In the genomic region with DNA sequence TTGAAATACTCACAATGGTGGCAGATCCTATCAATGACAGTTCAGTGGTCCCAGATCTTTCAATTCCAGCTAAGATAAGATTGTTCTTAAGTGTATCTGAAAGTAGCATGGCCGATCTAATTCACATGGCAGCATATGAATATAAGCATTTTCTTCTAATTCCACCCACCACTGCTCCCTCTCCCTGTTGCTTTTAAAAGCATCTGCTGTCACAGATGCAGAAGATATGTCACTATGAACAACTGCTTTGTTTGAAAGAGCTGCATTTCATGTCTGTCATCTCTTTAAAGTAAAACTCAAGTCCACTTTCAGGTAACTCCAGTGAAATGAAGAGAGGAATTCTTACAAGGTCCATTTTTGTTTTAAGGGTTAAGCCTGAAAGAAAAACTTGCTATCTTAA, we compare ENCODE assay signal across 36 cellular contexts.
"Had no signal": no experiment of that assay in that cellular context is flagged by ENCODE, and none has a peak within 500 bp of the region (broad histone marks: within the 10 kb centered on the region; RNA-seq: fewer than 3 reads in every experiment).

No MANE protein-coding gene starts in this region.

- H3K4me1 ChIP-seq: adrenal gland, ascending aorta, body of pancreas, breast epithelium had no signal

- H3K9me3 ChIP-seq: adrenal gland, ascending aorta, body of pancreas, breast epithelium had no signal

- H3K27me3 ChIP-seq: adrenal gland, ascending aorta, body of pancreas, brain microvascular endothelial cell, breast epithelium, cardiac muscle cell had no signal

- H3K36me3 Mint-ChIP-seq: activated naive CD4-positive, alpha-beta T cell treated with anti-CD3 and anti-CD28 coated beads, Interleukin-2, amount 10 ng/mL, durations not matched to agents 7 days and 5 days; activated naive CD4-positive, alpha-beta T cell treated with anti-CD3 and anti-CD28 coated beads, Interleukin-2, amount 50 U/mL, for 24 hours; activated naive CD4-positive, alpha-beta T cell treated with anti-CD3 and anti-CD28 coated beads, Interleukin-2, amount 50 U/mL, for 72 hours; activated naive CD8-positive, alpha-beta T cell; activated naive CD8-positive, alpha-beta T cell treated with anti-CD3 and anti-CD28 coated beads for 36 hours; activated naive CD8-positive, alpha-beta T cell treated with anti-CD3 and anti-CD28 coated beads, Interleukin-2, amount 10 ng/mL, durations not matched to agents 7 days and 5 days; brain had no signal

- H3K27me3 Mint-ChIP-seq: activated naive CD4-positive, alpha-beta T cell treated with anti-CD3 and anti-CD28 coated beads, Interleukin-2, amount 10 ng/mL, durations not matched to agents 7 days and 5 days; activated naive CD4-positive, alpha-beta T cell treated with anti-CD3 and anti-CD28 coated beads, Interleukin-2, amount 50 U/mL, for 24 hours; activated naive CD8-positive, alpha-beta T cell; activated naive CD8-positive, alpha-beta T cell treated with anti-CD3 and anti-CD28 coated beads for 36 hours; activated naive CD8-positive, alpha-beta T cell treated with anti-CD3 and anti-CD28 coated beads, Interleukin-2, amount 10 ng/mL, durations not matched to agents 7 days and 5 days; activated naive CD8-positive, alpha-beta T cell treated with anti-CD3 and anti-CD28 coated beads, Interleukin-2, amount 50 U/mL, for 24 hours; activated T-cell treated with anti-CD3 and anti-CD28 coated beads, Interleukin-2, amount 50 U/mL, for 24 hours; activated T-helper 17 cell treated with anti-CD3 and anti-CD28 coated beads, Interleukin-2, amount 50 U/mL, for 72 hours; central memory CD8-positive, alpha-beta T cell had no signal

- H3K4me3 Mint-ChIP-seq: activated naive CD4-positive, alpha-beta T cell treated with anti-CD3 and anti-CD28 coated beads for 36 hours; activated naive CD4-positive, alpha-beta T cell treated with anti-CD3 and anti-CD28 coated beads, Interleukin-2, amount 10 ng/mL, durations not matched to agents 7 days and 5 days; activated naive CD4-positive, alpha-beta T cell treated with anti-CD3 and anti-CD28 coated beads, Interleukin-2, amount 50 U/mL, for 24 hours; activated naive CD8-positive, alpha-beta T cell; activated naive CD8-positive, alpha-beta T cell treated with anti-CD3 and anti-CD28 coated beads for 36 hours; activated naive CD8-positive, alpha-beta T cell treated with anti-CD3 and anti-CD28 coated beads, Interleukin-2, amount 10 ng/mL, durations not matched to agents 7 days and 5 days; activated naive CD8-positive, alpha-beta T cell treated with anti-CD3 and anti-CD28 coated beads, Interleukin-2, amount 50 U/mL, for 24 hours; activated T-cell treated with anti-CD3 and anti-CD28 coated beads, Interleukin-2, amount 50 U/mL, for 24 hours; activated T-cell treated with anti-CD3 and anti-CD28 coated beads, Interleukin-2, amount 50 U/mL, for 4 hours; activated T-cell treated with anti-CD3 and anti-CD28 coated beads, Interleukin-2, amount 50 U/mL, for 72 hours; activated T-helper 1 cell treated with anti-CD3 and anti-CD28 coated beads, Interleukin-12 subunit alpha, Interleukin-12 subunit beta, Interleukin-2, Interleukin-4 antibody, amounts not matched to agents 30 ng/mL and 10 ng/mL and 1 ng/mL, durations not matched to agents 14 hours and 24 hours and 36 hours; activated T-helper 17 cell treated with anti-CD3 and anti-CD28 coated beads, Interleukin-2, amount 50 U/mL, for 72 hours; brain; central memory CD8-positive, alpha-beta T cell had no signal

- H3K9me3 Mint-ChIP-seq: activated naive CD4-positive, alpha-beta T cell treated with anti-CD3 and anti-CD28 coated beads, Interleukin-2, amount 10 ng/mL, durations not matched to agents 7 days and 5 days; activated naive CD4-positive, alpha-beta T cell treated with anti-CD3 and anti-CD28 coated beads, Interleukin-2, amount 50 U/mL, for 24 hours; activated naive CD8-positive, alpha-beta T cell treated with anti-CD3 and anti-CD28 coated beads, Interleukin-2, amount 10 ng/mL, durations not matched to agents 7 days and 5 days; activated naive CD8-positive, alpha-beta T cell treated with anti-CD3 and anti-CD28 coated beads, Interleukin-2, amount 50 U/mL, for 24 hours; activated T-helper 1 cell treated with anti-CD3 and anti-CD28 coated beads, Interleukin-12 subunit alpha, Interleukin-12 subunit beta, Interleukin-2, Interleukin-4 antibody, amounts not matched to agents 30 ng/mL and 10 ng/mL and 1 ng/mL, durations not matched to agents 14 hours and 24 hours and 36 hours; activated T-helper 2 cell treated with anti-CD3 and anti-CD28 coated beads, Interferon-gamma antibody, Interleukin-2, Interleukin-4, amounts not matched to agents 10 μg/mL and 5 μg/mL and 100 μg/mL, durations not matched to agents 14 hours and 24 hours and 36 hours; brain had no signal

- DNase-seq: activated effector memory CD4-positive, alpha-beta T cell treated with anti-CD3 and anti-CD28 coated beads, Interleukin-2, amount 50 U/mL, for 16 hours; activated effector memory CD4-positive, alpha-beta T cell treated with Interleukin-2 at 50 U/mL for 16 hours; activated gamma-delta T cell; activated gamma-delta T cell treated with Interleukin-2 at 50 U/mL for 16 hours; activated naive CD4-positive, alpha-beta T cell; activated naive CD4-positive, alpha-beta T cell treated with anti-CD3 and anti-CD28 coated beads for 36 hours; activated naive CD4-positive, alpha-beta T cell treated with anti-CD3 and anti-CD28 coated beads, Interleukin-2, amount 10 ng/mL, durations not matched to agents 7 days and 5 days; activated naive CD4-positive, alpha-beta T cell treated with anti-CD3 and anti-CD28 coated beads, Interleukin-2, amount 50 U/mL, for 16 hours; activated naive CD4-positive, alpha-beta T cell treated with Interleukin-2 at 50 U/mL for 16 hours; activated naive CD8-positive, alpha-beta T cell treated with anti-CD3 and anti-CD28 coated beads for 36 hours; activated naive CD8-positive, alpha-beta T cell treated with anti-CD3 and anti-CD28 coated beads, Interleukin-2, amount 10 ng/mL, durations not matched to agents 7 days and 5 days; activated naive CD8-positive, alpha-beta T cell treated with anti-CD3 and anti-CD28 coated beads, Interleukin-2, amount 50 U/mL, for 24 hours; activated T-cell treated with anti-CD3 and anti-CD28 coated beads, Interleukin-2, amount 50 U/mL, for 24 hours; activated T-cell treated with anti-CD3 and anti-CD28 coated beads, Interleukin-2, amount 50 U/mL, for 4 hours; activated T-cell treated with anti-CD3 and anti-CD28 coated beads, Interleukin-2, amount 50 U/mL, for 48 hours; activated T-cell treated with anti-CD3 and anti-CD28 coated beads, Interleukin-2, amount 50 U/mL, for 72 hours; adrenal gland; amniotic stem cell; amygdala; anterior cingulate cortex; aorta; body of pancreas; brain microvascular endothelial cell; central memory CD4-positive, alpha-beta T cell; cerebellar nuclear complex had no signal

- H3K27ac Mint-ChIP-seq: activated naive CD4-positive, alpha-beta T cell treated with anti-CD3 and anti-CD28 coated beads for 36 hours; activated naive CD4-positive, alpha-beta T cell treated with anti-CD3 and anti-CD28 coated beads, Interleukin-2, amount 10 ng/mL, durations not matched to agents 7 days and 5 days; activated naive CD4-positive, alpha-beta T cell treated with anti-CD3 and anti-CD28 coated beads, Interleukin-2, amount 50 U/mL, for 24 hours; activated naive CD4-positive, alpha-beta T cell treated with anti-CD3 and anti-CD28 coated beads, Interleukin-2, amount 50 U/mL, for 72 hours; activated naive CD8-positive, alpha-beta T cell; activated naive CD8-positive, alpha-beta T cell treated with anti-CD3 and anti-CD28 coated beads for 36 hours; activated naive CD8-positive, alpha-beta T cell treated with anti-CD3 and anti-CD28 coated beads, Interleukin-2, amount 10 ng/mL, durations not matched to agents 7 days and 5 days; activated naive CD8-positive, alpha-beta T cell treated with anti-CD3 and anti-CD28 coated beads, Interleukin-2, amount 50 U/mL, for 24 hours; activated T-cell treated with anti-CD3 and anti-CD28 coated beads, Interleukin-2, amount 50 U/mL, for 24 hours; activated T-cell treated with anti-CD3 and anti-CD28 coated beads, Interleukin-2, amount 50 U/mL, for 72 hours; activated T-helper 1 cell treated with anti-CD3 and anti-CD28 coated beads, Interleukin-12 subunit alpha, Interleukin-12 subunit beta, Interleukin-2, Interleukin-4 antibody, amounts not matched to agents 30 ng/mL and 10 ng/mL and 1 ng/mL, durations not matched to agents 14 hours and 24 hours and 36 hours; activated T-helper 17 cell treated with anti-CD3 and anti-CD28 coated beads, Interleukin-2, amount 50 U/mL, for 72 hours; activated T-helper 2 cell treated with anti-CD3 and anti-CD28 coated beads, Interferon-gamma antibody, Interleukin-2, Interleukin-4, amounts not matched to agents 10 μg/mL and 5 μg/mL and 100 μg/mL, durations not matched to agents 14 hours and 24 hours and 36 hours; brain had no signal

- H3K36me3 ChIP-seq: adrenal gland, ascending aorta, brain microvascular endothelial cell, breast epithelium, cardiac muscle cell had no signal

- H3K4me3 ChIP-seq: adrenal gland, ascending aorta, body of pancreas, breast epithelium, cardiac muscle cell had no signal

- H3K4me1 Mint-ChIP-seq: activated naive CD4-positive, alpha-beta T cell treated with anti-CD3 and anti-CD28 coated beads, Interleukin-2, amount 10 ng/mL, durations not matched to agents 7 days and 5 days; activated naive CD4-positive, alpha-beta T cell treated with anti-CD3 and anti-CD28 coated beads, Interleukin-2, amount 50 U/mL, for 24 hours; activated naive CD8-positive, alpha-beta T cell treated with anti-CD3 and anti-CD28 coated beads for 36 hours; activated naive CD8-positive, alpha-beta T cell treated with anti-CD3 and anti-CD28 coated beads, Interleukin-2, amount 10 ng/mL, durations not matched to agents 7 days and 5 days; activated naive CD8-positive, alpha-beta T cell treated with anti-CD3 and anti-CD28 coated beads, Interleukin-2, amount 50 U/mL, for 24 hours; activated T-helper 17 cell treated with anti-CD3 and anti-CD28 coated beads, Interleukin-2, amount 50 U/mL, for 72 hours; central memory CD8-positive, alpha-beta T cell had no signal

- H3K27ac ChIP-seq: adrenal gland, ascending aorta, body of pancreas, brain microvascular endothelial cell, breast epithelium, cardiac muscle cell had no signal
